1 cellular context compared by ENCODE assay signal in the genomic region with DNA sequence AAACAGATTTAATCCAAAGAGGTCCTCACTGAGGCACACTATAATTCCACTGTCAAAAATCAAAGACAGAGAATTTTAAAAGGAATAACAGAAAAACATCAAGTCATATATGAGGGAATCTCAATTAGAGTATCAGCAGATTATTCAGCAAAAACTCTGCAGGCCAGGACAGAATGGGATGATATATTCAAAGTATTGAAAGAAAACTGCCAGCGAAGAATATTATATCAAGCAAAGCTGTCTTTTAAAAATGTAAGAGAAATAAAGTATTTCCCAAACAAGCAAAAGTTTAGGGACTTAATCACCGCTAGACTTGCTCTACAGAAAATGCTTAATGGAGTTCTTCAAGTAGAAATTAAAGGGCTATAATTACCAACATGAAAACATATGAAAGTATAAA.
"Had no signal": no experiment of that assay in that cellular context is flagged by ENCODE, and none has a peak within 500 bp of the region (broad histone marks: within the 10 kb centered on the region; RNA-seq: fewer than 3 reads in every experiment).

No MANE protein-coding gene starts in this region.

- H3K4me3 ChIP-seq: MG63 had no signal

- H3K36me3 ChIP-seq: MG63 had no signal
